ENCODE assay signal across 8 cellular contexts in genomic region chr3:184583345-184584000, GRCh38. TPM values are rescaled to one million over a fixed set of nuclear protein-coding genes. Genes with fewer than 3 reads are reported as not detected.
A peak's percentile ranks its signal among the peaks of the same experiment; 100 is the strongest.
DNase-seq lines count a peak whose midpoint lies in the region; ATAC-seq and TF ChIP-seq lines count a peak whose summit lies in the region.

No MANE protein-coding gene starts in this region.

- H3K9me3 Mint-ChIP-seq in stimulated activated naive CD8-positive, alpha-beta T cell treated with anti-CD3 and anti-CD28 coated beads, Interleukin-15, Interleukin-2, amounts not matched to agents 100 ng/mL and 50 ng/mL, for 24 hours: no peaks in the 10 kb centered on the region
- no peaks in the 10 kb centered on the region for H3K9me3 Mint-ChIP-seq in naive B cell

- no peak for DNase-seq in stimulated activated naive CD8-positive, alpha-beta T cell treated with anti-CD3 and anti-CD28 coated beads, Interleukin-15, Interleukin-2, amounts not matched to agents 100 U/mL and 50 U/mL, for 24 hours
- DNase-seq in fibroblast of lung (ENCODE audit: low read depth in 2 of 2) (no peak), naive B cell (no peak), 8988T (no peak)

- H3K4me3 Mint-ChIP-seq in stimulated activated naive CD8-positive, alpha-beta T cell treated with anti-CD3 and anti-CD28 coated beads, Interleukin-15, Interleukin-2, amounts not matched to agents 100 ng/mL and 50 ng/mL, for 24 hours: peak overlapping the region; percentile 45
- H3K4me3 Mint-ChIP-seq in naive B cell: peak overlapping the region in 7 of 8 donors; percentile 47 to 86 (median 69)

- TF ChIP-seq CTCF in fibroblast of lung (conservative IDR thresholded peaks at IDR 0.05 in 1 of 2, IDR thresholded peaks at IDR 0.05 in 1 of 2; ENCODE audit: low read depth in 1 of 2, low read length in 2 of 2): no peak

- H3K4me3 ChIP-seq in fibroblast of lung (replicated peaks in 1 of 4; ENCODE audit: control extremely low read depth in 1 of 4, insufficient read depth in 1 of 4, low read depth in 3 of 4, low read length in 4 of 4): peak overlapping the region in 3 of 4 experiments; percentile 41 to 58 (median 53)

- peak overlapping the region; percentile 73 for H3K9ac ChIP-seq in fibroblast of lung (ENCODE audit: insufficient read depth, low read length)

- H3K36me3 ChIP-seq in fibroblast of lung (ENCODE audit: control insufficient read depth, insufficient read depth, low read length): peaks cover 2% of the 10 kb centered on the region

- peak overlapping the region; percentile 71 for H2AFZ ChIP-seq in fibroblast of lung (ENCODE audit: low read length)

- H3K4me1 ChIP-seq in fibroblast of lung (ENCODE audit: control insufficient read depth, extremely low read depth, insufficient read depth, low read length): peaks cover 8% of the 10 kb centered on the region

- H3K27me3 Mint-ChIP-seq in stimulated activated naive CD8-positive, alpha-beta T cell treated with anti-CD3 and anti-CD28 coated beads, Interleukin-15, Interleukin-2, amounts not matched to agents 100 ng/mL and 50 ng/mL, for 24 hours: peaks cover 35% of the 10 kb centered on the region
- peaks cover 43 to 54% (median 49%) of the 10 kb centered on the region in 3 donors for H3K27me3 Mint-ChIP-seq in naive B cell

- no peaks in the 10 kb centered on the region for H3K9me3 ChIP-seq in fibroblast of lung (ENCODE audit: control insufficient read depth, insufficient read depth, low read depth, low read length)

- peaks cover 8% of the 10 kb centered on the region for H3K4me1 Mint-ChIP-seq in stimulated activated naive CD8-positive, alpha-beta T cell treated with anti-CD3 and anti-CD28 coated beads, Interleukin-15, Interleukin-2, amounts not matched to agents 100 ng/mL and 50 ng/mL, for 24 hours (ENCODE audit: low read depth)
- H3K4me1 Mint-ChIP-seq in naive B cell: peaks cover 6 to 15% (median 7%) of the 10 kb centered on the region in 3 donors

- H3K27me3 ChIP-seq in fibroblast of lung (ENCODE audit: control insufficient read depth, insufficient read depth, low read length): no peaks in the 10 kb centered on the region

- no peaks in the 10 kb centered on the region for H4K20me1 ChIP-seq in fibroblast of lung (ENCODE audit: control insufficient read depth, extremely low read depth, insufficient read depth, low read length)

- H3K79me2 ChIP-seq in fibroblast of lung (ENCODE audit: control insufficient read depth, insufficient read depth, low read length): no peaks in the 10 kb centered on the region

- H3K36me3 Mint-ChIP-seq in stimulated activated naive CD8-positive, alpha-beta T cell treated with anti-CD3 and anti-CD28 coated beads, Interleukin-15, Interleukin-2, amounts not matched to agents 100 ng/mL and 50 ng/mL, for 24 hours (ENCODE audit: low read depth): no peaks in the 10 kb centered on the region
- H3K36me3 Mint-ChIP-seq in naive B cell: no peaks in the 10 kb centered on the region

- H3K27ac ChIP-seq in fibroblast of lung (ENCODE audit: insufficient read depth, low read length): peak overlapping the region; percentile 61

- peak overlapping the region; percentile 82 for H3K4me2 ChIP-seq in fibroblast of lung (ENCODE audit: extremely low read depth, insufficient read depth, low read length)

- H3K27ac Mint-ChIP-seq in stimulated activated naive CD8-positive, alpha-beta T cell treated with anti-CD3 and anti-CD28 coated beads, Interleukin-15, Interleukin-2, amounts not matched to agents 100 ng/mL and 50 ng/mL, for 24 hours: no peak overlapping the region
- H3K27ac Mint-ChIP-seq in naive B cell: no peak overlapping the region

- no peak for ATAC-seq in stimulated activated naive CD8-positive, alpha-beta T cell treated with anti-CD3 and anti-CD28 coated beads, Interleukin-15, Interleukin-2, amounts not matched to agents 100 U/mL and 50 U/mL, for 24 hours
- peak; percentile 45 to 46 for ATAC-seq in naive B cell (ENCODE audit: low read depth in 2 of 2)
- no peak for ATAC-seq in GM19452 (IDR thresholded peaks at IDR 0.05; ENCODE audit: unreplicated experiment)
- ATAC-seq in HG03460 (IDR thresholded peaks at IDR 0.05; ENCODE audit: unreplicated experiment): no peak
- no peak for ATAC-seq in GM21619 (IDR thresholded peaks at IDR 0.05; ENCODE audit: unreplicated experiment)

RNA-seq across cellular contexts. Expression of gene EPHB3, which starts 21.9 kb away (rescaled TPM):
- 3.9 and 7.6 TPM in 2 replicates for total RNA-seq in fibroblast of lung
- polyA plus RNA-seq in fibroblast of lung (1.6 and 2.2 TPM in 2 replicates), naive B cell (ENCODE audit: low read depth in 6 of 6) (not detected)
- 4.0 and 5.1 TPM in 2 replicates for polyA plus RNA-seq in fibroblast of lung (2012)
- polyA minus RNA-seq in fibroblast of lung (ENCODE audit: low replicate concordance): 21.6 and 24.8 TPM in 2 replicates

Comparison
In these comparisons a context has a peak if more than half of its experiments do, and no peak if none do; other contexts are left out.
1. ATAC-seq: peak in naive B cell (2 of 2); none in stimulated activated naive CD8-positive, alpha-beta T cell treated with anti-CD3 and anti-CD28 coated beads, Interleukin-15, Interleukin-2, amounts not matched to agents 100 U/mL and 50 U/mL, for 24 hours (single experiment), GM19452 (single experiment), HG03460 (single experiment) and GM21619 (single experiment).